ENCODE assay signal across 22 cellular contexts in the genomic region with DNA sequence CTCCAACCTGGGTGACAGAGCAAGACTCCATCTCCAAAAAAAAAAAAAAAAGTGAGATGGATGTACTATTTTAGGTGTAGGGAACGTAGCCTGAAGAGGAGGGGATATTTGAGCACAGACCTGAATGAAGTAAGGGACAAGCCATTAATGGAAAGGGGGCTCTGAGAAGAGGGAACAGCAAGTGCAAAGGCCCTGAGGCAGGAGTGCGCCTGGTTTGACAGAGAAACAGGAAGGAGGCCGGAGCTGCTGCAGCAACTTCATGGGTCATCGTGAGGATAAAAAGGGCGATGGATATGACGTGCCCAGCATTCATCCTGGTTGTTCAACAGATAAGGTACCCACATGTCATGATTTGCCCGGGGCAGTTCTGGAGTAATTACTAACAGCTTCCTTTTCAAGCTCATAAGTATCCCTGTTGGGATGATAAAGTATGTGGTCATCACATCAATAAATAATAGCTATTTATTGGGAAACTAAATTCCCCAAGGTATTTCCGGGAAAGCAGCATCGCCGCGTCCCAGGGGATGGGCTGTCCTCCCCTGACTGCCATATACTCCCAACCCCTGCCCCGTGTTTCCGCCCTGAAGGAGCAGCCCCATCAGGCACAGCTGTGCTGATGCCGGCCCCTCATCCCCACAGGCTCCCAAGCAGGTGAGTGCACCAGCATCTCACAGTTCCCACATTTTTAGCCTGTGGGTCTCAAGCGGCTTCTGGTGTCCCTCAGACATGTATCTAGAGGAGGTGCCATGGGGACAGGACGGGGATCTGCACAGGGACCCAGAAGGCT.
"Had no signal": no experiment of that assay in that cellular context is flagged by ENCODE, and none has a peak within 500 bp of the region (broad histone marks: within the 10 kb centered on the region; RNA-seq: fewer than 3 reads in every experiment).

No MANE protein-coding gene starts in this region.

- FAIRE-seq: endometrium had no signal

- H3K27ac ChIP-seq: colonic mucosa, esophagus muscularis mucosa, prostate gland, skin epidermis, transverse colon had no signal

- ATAC-seq: activated CD8-positive, alpha-beta T cell treated with anti-CD3 and anti-CD28 coated beads, Interleukin-2, amount 10 ng/mL, durations not matched to agents 7 days and 5 days; activated T-cell treated with anti-CD3 and anti-CD28 coated beads, Interleukin-2, amount 50 U/mL, for 72 hours; right cardiac atrium had no signal

- H3K4me3 Mint-ChIP-seq: activated CD4-positive, alpha-beta T cell treated with anti-CD3 and anti-CD28 coated beads, Interleukin-2, amount 10 ng/mL, durations not matched to agents 24 days and 14 days; activated CD8-positive, alpha-beta T cell treated with anti-CD3 and anti-CD28 coated beads, Interleukin-2, amount 10 ng/mL, durations not matched to agents 7 days and 5 days; activated naive CD8-positive, alpha-beta T cell; activated T-cell treated with anti-CD3 and anti-CD28 coated beads, Interleukin-2, amount 50 U/mL, for 72 hours had no signal

- H3K4me3 ChIP-seq: colonic mucosa, esophagus muscularis mucosa, prostate gland, skin epidermis, transverse colon had no signal

- H3K36me3 ChIP-seq: colonic mucosa, esophagus muscularis mucosa, prostate gland, transverse colon had no signal

- H3K27me3 ChIP-seq: colonic mucosa, transverse colon had no signal

- H3K27ac Mint-ChIP-seq: activated CD4-positive, alpha-beta T cell treated with anti-CD3 and anti-CD28 coated beads, Interleukin-2, amount 10 ng/mL, durations not matched to agents 24 days and 14 days; activated CD8-positive, alpha-beta T cell treated with anti-CD3 and anti-CD28 coated beads, Interleukin-2, amount 10 ng/mL, durations not matched to agents 7 days and 5 days; activated naive CD8-positive, alpha-beta T cell; activated T-cell treated with anti-CD3 and anti-CD28 coated beads, Interleukin-2, amount 50 U/mL, for 72 hours had no signal

- H3K27me3 Mint-ChIP-seq: activated CD4-positive, alpha-beta T cell treated with anti-CD3 and anti-CD28 coated beads, Interleukin-2, amount 10 ng/mL, durations not matched to agents 24 days and 14 days had no signal

- H3K36me3 Mint-ChIP-seq: activated naive CD8-positive, alpha-beta T cell had no signal

- DNase-seq: activated CD4-positive, alpha-beta T cell treated with anti-CD3 and anti-CD28 coated beads, Interleukin-2, amount 10 ng/mL, durations not matched to agents 24 days and 14 days; activated CD4-positive, CD25-positive, alpha-beta regulatory T cell; activated CD8-positive, alpha-beta memory T cell treated with anti-CD3 and anti-CD28 coated beads, Interleukin-2, amount 50 U/mL, for 4 hours; activated CD8-positive, alpha-beta T cell treated with anti-CD3 and anti-CD28 coated beads, Interleukin-2, amount 10 ng/mL, durations not matched to agents 7 days and 5 days; activated gamma-delta T cell treated with Interleukin-2 at 50 U/mL for 16 hours; activated T-cell treated with anti-CD3 and anti-CD28 coated beads, Interleukin-2, amount 50 U/mL, for 72 hours; amniotic stem cell; central memory CD4-positive, alpha-beta T cell; colonic mucosa; hippocampal formation; right cardiac atrium; stimulated activated CD4-positive, alpha-beta T cell treated with anti-CD3 and anti-CD28 coated beads, Interleukin-15, amount 100 ng/mL, for 24 hours; stimulated activated CD4-positive, alpha-beta T cell treated with anti-CD3 and anti-CD28 coated beads, Interleukin-4, amount 100 ng/mL, for 4 hours; stimulated activated CD8-positive, alpha-beta memory T cell treated with anti-CD3 and anti-CD28 coated beads, Interleukin-4, amount 100 ng/mL, for 48 hours; stimulated activated naive CD4-positive, alpha-beta T cell treated with Interleukin-2 at 50 U/mL for 16 hours; substantia nigra; transverse colon had no signal

- H3K4me1 ChIP-seq: colonic mucosa, esophagus muscularis mucosa, prostate gland, transverse colon had no signal

- H3K9me3 Mint-ChIP-seq: activated CD4-positive, alpha-beta T cell treated with anti-CD3 and anti-CD28 coated beads, Interleukin-2, amount 10 ng/mL, durations not matched to agents 24 days and 14 days; activated T-cell treated with anti-CD3 and anti-CD28 coated beads, Interleukin-2, amount 50 U/mL, for 72 hours had no signal

- H3K4me1 Mint-ChIP-seq: activated CD4-positive, alpha-beta T cell treated with anti-CD3 and anti-CD28 coated beads, Interleukin-2, amount 10 ng/mL, durations not matched to agents 24 days and 14 days had no signal

- H3K9me3 ChIP-seq: colonic mucosa, esophagus muscularis mucosa, prostate gland, transverse colon had no signal
